In genomic region chr20:37935435-37935834, GRCh38 we compare ENCODE assay signal across 1 cellular context.
TF ChIP-seq lines count a peak whose summit lies in the region.

No MANE protein-coding gene starts in this region.

TF ChIP-seq in GM23338, 12 proteins besides CTCF, POLR2A, EP300 and RAD21 (continued from another document):
- no peak for TF ChIP-seq ETS1 (IDR thresholded peaks at IDR 0.05)
TF ChIP-seq in GM23338: peak in this region for 0.
